Comparison of ENCODE assay signal across 9 cellular contexts in genomic region chr14:71021347-71022014, GRCh38.
DNase-seq lines count a peak whose midpoint lies in the region; ATAC-seq and TF ChIP-seq lines count a peak whose summit lies in the region.
"Had no signal": no experiment of that assay in that cellular context is flagged by ENCODE, and none has a peak within 500 bp of the region (broad histone marks: within the 10 kb centered on the region; RNA-seq: fewer than 3 reads in every experiment).

No MANE protein-coding gene starts in this region.

- H3K36me3 Mint-ChIP-seq in activated naive CD8-positive, alpha-beta T cell treated with anti-CD3 and anti-CD28 coated beads, Interleukin-2, amount 10 ng/mL, durations not matched to agents 7 days and 5 days: peaks cover 53% of the 10 kb centered on the region
- H3K36me3 Mint-ChIP-seq in mesothelial cell of epicardium: peaks cover 42% of the 10 kb centered on the region
- peaks cover 63 to 79% of the 10 kb centered on the region in 2 donors for H3K36me3 Mint-ChIP-seq in CD14-positive monocyte

- H3K4me3 ChIP-seq in BJ (ENCODE audit: low read depth, low read length): no peak overlapping the region
- no peak overlapping the region for H3K4me3 ChIP-seq in HFF-Myc (replicated peaks; ENCODE audit: low read depth, low read length)
- no peak overlapping the region for H3K4me3 ChIP-seq in dorsolateral prefrontal cortex

- no peaks in the 10 kb centered on the region for H3K36me3 ChIP-seq in BJ (ENCODE audit: control insufficient read depth, insufficient read depth, low read length)

- ATAC-seq in activated naive CD8-positive, alpha-beta T cell treated with anti-CD3 and anti-CD28 coated beads, Interleukin-2, amount 10 ng/mL, durations not matched to agents 7 days and 5 days (ENCODE audit: low read depth): no peak
- no peak for ATAC-seq in GM21737 (IDR thresholded peaks at IDR 0.05; ENCODE audit: unreplicated experiment)

- H3K27ac ChIP-seq in dorsolateral prefrontal cortex: no peak overlapping the region

- CTCF ChIA-PET in BJ (lab: Yijun Ruan, JAX): interaction anchor here (1.1 kb wide), 1 partner anchor 107 kb away, joined by 3 read pairs; no protein-coding TSS in a partner anchor

- H3K27me3 ChIP-seq in BJ (ENCODE audit: control insufficient read depth, insufficient read depth, low read length) (no peaks in the 10 kb centered on the region), dorsolateral prefrontal cortex (no peaks in the 10 kb centered on the region)

- DNase-seq in BJ (ENCODE audit: low read depth): peak; percentile 89
- DNase-seq in HFF-Myc (ENCODE audit: extremely low read depth, low read depth): peak; percentile 53
- DNase-seq in activated naive CD8-positive, alpha-beta T cell treated with anti-CD3 and anti-CD28 coated beads, Interleukin-2, amount 10 ng/mL, durations not matched to agents 7 days and 5 days: no peak
- DNase-seq in mesothelial cell of epicardium (ENCODE audit: low spot score in 2 of 2, unreplicated experiment in 2 of 2): no peak
- DNase-seq in CD14-positive monocyte (ENCODE audit: low spot score): no peak
- no peak for DNase-seq in foreskin melanocyte
- DNase-seq in dorsolateral prefrontal cortex: no peak
- DNase-seq: activated CD4-positive, alpha-beta T cell treated with anti-CD3 and anti-CD28 coated beads, Interleukin-2, amount 50 U/mL, for 4 hours had no signal

- peaks cover 15% of the 10 kb centered on the region for H3K4me1 Mint-ChIP-seq in activated naive CD8-positive, alpha-beta T cell treated with anti-CD3 and anti-CD28 coated beads, Interleukin-2, amount 10 ng/mL, durations not matched to agents 7 days and 5 days
- H3K4me1 Mint-ChIP-seq in mesothelial cell of epicardium (peaks cover 12% of the 10 kb centered on the region), CD14-positive monocyte (no peaks in the 10 kb centered on the region)

- POLR2A ChIA-PET in BJ (lab: Charles Lee): no interaction called here
- POLR2A ChIA-PET in activated naive CD8-positive, alpha-beta T cell treated with anti-CD3 and anti-CD28 coated beads, Interleukin-2, amount 10 ng/mL, durations not matched to agents 7 days and 5 days (lab: Charles Lee): no interaction called here

- H3K4me3 Mint-ChIP-seq in activated naive CD8-positive, alpha-beta T cell treated with anti-CD3 and anti-CD28 coated beads, Interleukin-2, amount 10 ng/mL, durations not matched to agents 7 days and 5 days: no peak overlapping the region
- H3K4me3 Mint-ChIP-seq in mesothelial cell of epicardium (no peak overlapping the region), CD14-positive monocyte (no peak overlapping the region)

- H3K27ac Mint-ChIP-seq in activated naive CD8-positive, alpha-beta T cell treated with anti-CD3 and anti-CD28 coated beads, Interleukin-2, amount 10 ng/mL, durations not matched to agents 7 days and 5 days: peak overlapping the region; percentile 15
- H3K27ac Mint-ChIP-seq in mesothelial cell of epicardium (peak overlapping the region; percentile 77), CD14-positive monocyte (no peak overlapping the region)

- H3K9me3 Mint-ChIP-seq in activated naive CD8-positive, alpha-beta T cell treated with anti-CD3 and anti-CD28 coated beads, Interleukin-2, amount 10 ng/mL, durations not matched to agents 7 days and 5 days: peaks cover 4% of the 10 kb centered on the region
- H3K9me3 Mint-ChIP-seq in mesothelial cell of epicardium (peaks cover 6% of the 10 kb centered on the region), CD14-positive monocyte (peaks cover 0 to 8% (median 5%) of the 10 kb centered on the region in 7 donors)

- intact Hi-C loops in CD14-positive monocyte (cut with micrococcal nuclease) (no loop called here), dorsolateral prefrontal cortex (cut with DNase I) (no loop called here)

- H3K27me3 Mint-ChIP-seq in activated naive CD8-positive, alpha-beta T cell treated with anti-CD3 and anti-CD28 coated beads, Interleukin-2, amount 10 ng/mL, durations not matched to agents 7 days and 5 days: no peaks in the 10 kb centered on the region
- H3K27me3 Mint-ChIP-seq in mesothelial cell of epicardium (ENCODE audit: low read depth) (no peaks in the 10 kb centered on the region), CD14-positive monocyte (ENCODE audit: low read depth in 3 of 3) (peaks cover 0 to 2% (median 0%) of the 10 kb centered on the region in 3 donors)

- no peak for TF ChIP-seq CTCF in BJ (IDR thresholded peaks at IDR 0.05; ENCODE audit: insufficient read depth, low read depth, low read length)
- TF ChIP-seq CTCF in HFF-Myc (IDR thresholded peaks at IDR 0.05; ENCODE audit: low read depth, low read length, missing control alignments): no peak
- no peak for TF ChIP-seq CTCF in mesothelial cell of epicardium (IDR thresholded peaks at IDR 0.05; ENCODE audit: unreplicated experiment)
- TF ChIP-seq CTCF in CD14-positive monocyte (IDR thresholded peaks at IDR 0.05): no peak
- TF ChIP-seq CTCF in dorsolateral prefrontal cortex (IDR thresholded peaks at IDR 0.05 in 54 of 56, conservative IDR thresholded peaks at IDR 0.05 in 2 of 56; ENCODE audit: low read depth in 1 of 56, partially characterized antibody in 56 of 56): no peak

Comparison
In these comparisons a context has a peak if more than half of its experiments do, and no peak if none do; other contexts are left out.
1. DNase-seq: peak in BJ (single experiment) and HFF-Myc (single experiment); none in activated naive CD8-positive, alpha-beta T cell treated with anti-CD3 and anti-CD28 coated beads, Interleukin-2, amount 10 ng/mL, durations not matched to agents 7 days and 5 days (single experiment), mesothelial cell of epicardium (0 of 2), CD14-positive monocyte (single experiment), foreskin melanocyte (single experiment) and dorsolateral prefrontal cortex (0 of 10).
2. H3K27ac Mint-ChIP-seq: peak in activated naive CD8-positive, alpha-beta T cell treated with anti-CD3 and anti-CD28 coated beads, Interleukin-2, amount 10 ng/mL, durations not matched to agents 7 days and 5 days (single experiment) and mesothelial cell of epicardium (single experiment); none in CD14-positive monocyte (0 of 7).